29 cellular contexts compared by ENCODE assay signal in the genomic region with DNA sequence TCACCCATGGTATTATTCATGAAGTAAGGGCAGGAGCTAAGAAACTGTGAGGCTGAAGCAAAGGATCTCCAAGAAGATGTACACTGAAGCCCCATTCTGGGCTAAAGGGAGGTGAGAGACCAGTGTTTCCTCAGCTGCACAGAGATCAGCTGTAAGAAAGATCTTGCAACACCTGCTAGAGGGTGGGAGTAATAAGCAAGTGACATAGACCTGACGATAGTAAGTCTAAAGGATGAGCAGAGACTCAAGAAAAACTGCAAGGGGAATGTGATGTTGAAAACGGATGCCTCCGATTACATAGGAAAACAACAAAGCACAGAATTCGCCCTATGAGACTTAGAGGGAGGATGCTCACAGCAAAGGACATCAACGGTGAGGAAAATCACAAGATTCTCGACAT. TPM values are rescaled to one million over a fixed set of nuclear protein-coding genes. Genes with fewer than 3 reads are reported as not detected.
"Had no signal": no experiment of that assay in that cellular context is flagged by ENCODE, and none has a peak within 500 bp of the region (broad histone marks: within the 10 kb centered on the region; RNA-seq: fewer than 3 reads in every experiment).

OR4D2 (plus strand) TSS at position 301 of the 400 bp plus-strand sequence. CDS start 2,674 bp downstream, outside the sequence.

- ATAC-seq: activated CD8-positive, alpha-beta memory T cell treated with anti-CD3 and anti-CD28 coated beads, Interleukin-2, amount 10 ng/mL, durations not matched to agents 7 days and 5 days; activated naive CD8-positive, alpha-beta T cell treated with anti-CD3 and anti-CD28 coated beads, Interleukin-2, amount 50 U/mL, for 24 hours; activated T-helper 17 cell treated with anti-CD3 and anti-CD28 coated beads, Interleukin-2, amount 50 U/mL, for 72 hours; body of pancreas; Panc1; Right ventricle myocardium inferior; T-cell; WTC11 had no signal

- DNase-seq: activated CD4-positive, alpha-beta T cell treated with anti-CD3 and anti-CD28 coated beads for 48 hours; activated CD4-positive, alpha-beta T cell treated with anti-CD3 and anti-CD28 coated beads, Interleukin-2, amount 50 U/mL, for 4 hours; activated CD4-positive, CD25-positive, alpha-beta regulatory T cell treated with anti-CD3 and anti-CD28 coated beads, Interleukin-2, amount 50 U/mL, for 72 hours; activated CD8-positive, alpha-beta memory T cell treated with anti-CD3 and anti-CD28 coated beads, Interleukin-2, amount 10 ng/mL, durations not matched to agents 7 days and 5 days; activated gamma-delta T cell; activated naive CD4-positive, alpha-beta T cell treated with anti-CD3 and anti-CD28 coated beads for 36 hours; activated naive CD8-positive, alpha-beta T cell treated with anti-CD3 and anti-CD28 coated beads, Interleukin-2, amount 50 U/mL, for 24 hours; activated T-cell treated with anti-CD3 and anti-CD28 coated beads, Interleukin-2, amount 50 U/mL, for 24 hours; amniotic stem cell; body of pancreas; MG63; MV-4-11; NCI-H1092 treated with DMSO at 0.1 percent for 48 hours; NCI-H1417 treated with DMSO at 0.1 percent for 48 hours; NCI-H1694; NCI-H2029; NCI-H2107; NCI-H2171 treated with DMSO at 0.1 percent for 48 hours; NCI-H226; NCI-H774; RPMI8226; T-cell had no signal

- H3K36me3 ChIP-seq: ascending aorta, MG63 had no signal

- H3K27me3 Mint-ChIP-seq: activated T-cell treated with anti-CD3 and anti-CD28 coated beads, Interleukin-2, amount 50 U/mL, for 24 hours; activated T-helper 17 cell treated with anti-CD3 and anti-CD28 coated beads, Interleukin-2, amount 50 U/mL, for 72 hours had no signal

- H3K4me1 ChIP-seq: ascending aorta, body of pancreas had no signal

- H3K9me3 Mint-ChIP-seq: activated naive CD8-positive, alpha-beta T cell treated with anti-CD3 and anti-CD28 coated beads, Interleukin-2, amount 50 U/mL, for 24 hours; activated T-cell treated with anti-CD3 and anti-CD28 coated beads, Interleukin-2, amount 50 U/mL, for 24 hours; activated T-helper 17 cell treated with anti-CD3 and anti-CD28 coated beads, Interleukin-2, amount 50 U/mL, for 72 hours had no signal

- H3K4me3 Mint-ChIP-seq: activated CD8-positive, alpha-beta memory T cell treated with anti-CD3 and anti-CD28 coated beads, Interleukin-2, amount 10 ng/mL, durations not matched to agents 7 days and 5 days; activated naive CD4-positive, alpha-beta T cell treated with anti-CD3 and anti-CD28 coated beads for 36 hours; activated naive CD8-positive, alpha-beta T cell treated with anti-CD3 and anti-CD28 coated beads, Interleukin-2, amount 50 U/mL, for 24 hours; activated T-cell treated with anti-CD3 and anti-CD28 coated beads, Interleukin-2, amount 50 U/mL, for 24 hours; activated T-helper 17 cell treated with anti-CD3 and anti-CD28 coated beads, Interleukin-2, amount 50 U/mL, for 72 hours; WTC11 had no signal

- H3K36me3 Mint-ChIP-seq: activated CD8-positive, alpha-beta memory T cell treated with anti-CD3 and anti-CD28 coated beads, Interleukin-2, amount 10 ng/mL, durations not matched to agents 7 days and 5 days; T-cell; WTC11 had no signal

- H3K4me1 Mint-ChIP-seq: WTC11 had no signal

- H3K9me3 ChIP-seq: ascending aorta, body of pancreas, MG63 had no signal

- H3K4me3 ChIP-seq: ascending aorta, body of pancreas, MG63, SK-N-MC had no signal

- H3K27ac Mint-ChIP-seq: activated CD8-positive, alpha-beta memory T cell treated with anti-CD3 and anti-CD28 coated beads, Interleukin-2, amount 10 ng/mL, durations not matched to agents 7 days and 5 days; activated naive CD4-positive, alpha-beta T cell treated with anti-CD3 and anti-CD28 coated beads for 36 hours; activated naive CD8-positive, alpha-beta T cell treated with anti-CD3 and anti-CD28 coated beads, Interleukin-2, amount 50 U/mL, for 24 hours; activated T-cell treated with anti-CD3 and anti-CD28 coated beads, Interleukin-2, amount 50 U/mL, for 24 hours; activated T-helper 17 cell treated with anti-CD3 and anti-CD28 coated beads, Interleukin-2, amount 50 U/mL, for 72 hours; WTC11 had no signal

- H3K27ac ChIP-seq: ascending aorta, body of pancreas, SK-N-MC had no signal

- H3K27me3 ChIP-seq: ascending aorta, body of pancreas had no signal

RNA-seq across cellular contexts. Expression of gene OR4D2, which starts in this region (rescaled TPM):
- total RNA-seq: activated CD8-positive, alpha-beta memory T cell treated with anti-CD3 and anti-CD28 coated beads, Interleukin-2, amount 10 ng/mL, durations not matched to agents 7 days and 5 days; activated naive CD4-positive, alpha-beta T cell treated with anti-CD3 and anti-CD28 coated beads for 36 hours; activated T-helper 17 cell treated with anti-CD3 and anti-CD28 coated beads, Interleukin-2, amount 50 U/mL, for 72 hours; ascending aorta; body of pancreas; NCI-H460; Right ventricle myocardium inferior; T-cell; WTC11 had no signal
